24 cellular contexts compared by ENCODE assay signal in genomic region chr7:146700015-146700560, GRCh38.
A peak's percentile ranks its signal among the peaks of the same experiment; 100 is the strongest.
DNase-seq lines count a peak whose midpoint lies in the region; ATAC-seq, FAIRE-seq and TF ChIP-seq lines count a peak whose summit lies in the region.
"Had no signal": no experiment of that assay in that cellular context is flagged by ENCODE, and none has a peak within 500 bp of the region (broad histone marks: within the 10 kb centered on the region; RNA-seq: fewer than 3 reads in every experiment).

No MANE protein-coding gene starts in this region.

- 31% methylated on average over 1 of the region's 1 CpG for WGBS in HepG2 (ENCODE audit: low lambda C conversion rate)
- 50% methylated on average over 1 of the region's 1 CpG for WGBS in right lobe of liver (ENCODE audit: insufficient coverage, low coverage, low lambda C conversion rate, missing lambda C conversion rate)

- H3K4me3 ChIP-seq in HepG2 (replicated peaks in 1 of 3; ENCODE audit: insufficient read depth in 1 of 3, low read depth in 2 of 3, low read length in 3 of 3) = no peak overlapping the region
- no peak overlapping the region for H3K4me3 ChIP-seq in right lobe of liver
- H3K4me3 ChIP-seq in left lung = no peak overlapping the region
- H3K4me3 ChIP-seq: BLaER1 treated with 17β-estradiol and CSF1 and Interleukin-3, amounts not matched to agents 10 nM and 100 nM; PC-9 had no signal

- DNase-seq in HepG2 (ENCODE audit: low spot score) (no peak), right lobe of liver (no peak), NCI-H146 (lab: John Stamatoyannopoulos, UW) (peak; percentile 64), SHP77 treated with DMSO at 0.1 percent for 48 hours (lab: John Stamatoyannopoulos, UW) (peak; percentile 75), left lung (no peak)
- DNase-seq: ACHN; CD4-positive, alpha-beta memory T cell; EL; GF-D8; KG1; NCI-H1105; NCI-H1694; NCI-H2081 treated with DMSO at 0.1 percent for 48 hours; NCI-H2227 treated with DMSO at 0.1 percent for 48 hours; NCI-H510A; PC-9; T-cell had no signal

- H3K27ac ChIP-seq in HepG2 (ENCODE audit: extremely low read length, insufficient read depth, low read length) (no peak overlapping the region), right lobe of liver (no peak overlapping the region), left lung (no peak overlapping the region)
- H3K27ac ChIP-seq: BLaER1 treated with 17β-estradiol and CSF1 and Interleukin-3, amounts not matched to agents 10 nM and 100 nM; PC-9; RWPE1 had no signal

- in situ Hi-C loops in HepG2 (cut with HindIII; ENCODE audit: extremely low pct_ligation_motif_present, low pct_unique_long_range_greater_than_20kb) = no loop called here

- H3K9me3 ChIP-seq in HepG2 (ENCODE audit: low read length) (peaks cover 87% of the 10 kb centered on the region), right lobe of liver (no peaks in the 10 kb centered on the region), left lung (no peaks in the 10 kb centered on the region)
- H3K9me3 ChIP-seq: BLaER1 treated with 17β-estradiol and CSF1 and Interleukin-3, amounts not matched to agents 10 nM and 100 nM had no signal

- H4K20me1 ChIP-seq in HepG2 (ENCODE audit: insufficient read depth, low read length) = no peaks in the 10 kb centered on the region
- H4K20me1 ChIP-seq: BLaER1 treated with 17β-estradiol and CSF1 and Interleukin-3, amounts not matched to agents 10 nM and 100 nM had no signal

- BruUV-seq in HepG2 (replicated peaks; lab: Mats Ljungman, UMichigan) = no TSS peak

- H3K4me2 ChIP-seq in HepG2 (ENCODE audit: low read depth, low read length) = no peak overlapping the region
- H3K4me2 ChIP-seq: BLaER1 treated with 17β-estradiol and CSF1 and Interleukin-3, amounts not matched to agents 10 nM and 100 nM; PC-9 had no signal

- POLR2A ChIA-PET in HepG2 (lab: Yijun Ruan, JAX) = no interaction called here

- TF ChIP-seq RAD21 in HepG2 (CRISPR knock-in tag; IDR thresholded peaks at IDR 0.05) = no peak

- H3K9ac ChIP-seq in HepG2 (ENCODE audit: insufficient read depth, low read depth, low read length) = no peak overlapping the region
- H3K9ac ChIP-seq: BLaER1 treated with 17β-estradiol and CSF1 and Interleukin-3, amounts not matched to agents 10 nM and 100 nM had no signal

- H2AFZ ChIP-seq in HepG2 (ENCODE audit: low read length) = no peak overlapping the region
- H2AFZ ChIP-seq: PC-9 had no signal

- no peaks in the 10 kb centered on the region for H3K36me3 ChIP-seq in HepG2 (replicated peaks in 1 of 2; ENCODE audit: control insufficient read depth in 1 of 2, insufficient read depth in 2 of 2, low read length in 2 of 2)
- no peaks in the 10 kb centered on the region for H3K36me3 ChIP-seq in right lobe of liver
- H3K36me3 ChIP-seq in left lung = no peaks in the 10 kb centered on the region
- H3K36me3 ChIP-seq: BLaER1 treated with 17β-estradiol and CSF1 and Interleukin-3, amounts not matched to agents 10 nM and 100 nM had no signal

- ATAC-seq in HepG2 (no peak), right lobe of liver (no peak), left lung (no peak), HG02759 (IDR thresholded peaks at IDR 0.05; ENCODE audit: unreplicated experiment) (no peak), HG02588 (IDR thresholded peaks at IDR 0.05; ENCODE audit: unreplicated experiment) (no peak)
- ATAC-seq: SK-N-SH treated with all-trans-retinoic acid at 6 μM for 48 hours, T-cell had no signal

- no peak for TF ChIP-seq CTCF in HepG2 (CRISPR knock-in tag; IDR thresholded peaks at IDR 0.05)
- TF ChIP-seq CTCF in right lobe of liver (IDR thresholded peaks at IDR 0.05) = no peak
- no peak for TF ChIP-seq CTCF in left lung (IDR thresholded peaks at IDR 0.05)

- TF ChIP-seq EP300 in HepG2 (IDR thresholded peaks at IDR 0.05; ENCODE audit: low read depth in 2 of 2, low read length in 2 of 2) (no peak), HepG2 (CRISPR knock-in tag; IDR thresholded peaks at IDR 0.05; ENCODE audit: borderline replicate concordance) (no peak)

- no peak for FAIRE-seq in HepG2 (lab: Jason Lieb, UNC)
- FAIRE-seq: GM19239, H54 had no signal

- CTCF ChIA-PET in HepG2 (lab: Yijun Ruan, JAX; ENCODE audit: low intra/inter-chr PET ratio, low total read pairs) = no interaction called here

- intact Hi-C loops in HepG2 (cut with micrococcal nuclease; ENCODE audit: unreplicated experiment) (no loop called here), right lobe of liver (cut with DNase I) (no loop called here), left lung (cut with DNase I) (no loop called here)

- no peaks in the 10 kb centered on the region for H3K79me2 ChIP-seq in HepG2 (ENCODE audit: insufficient read depth, low read length)

- no peaks in the 10 kb centered on the region for H3K4me1 ChIP-seq in HepG2 (ENCODE audit: insufficient read depth, low read length)
- no peaks in the 10 kb centered on the region for H3K4me1 ChIP-seq in right lobe of liver
- no peaks in the 10 kb centered on the region for H3K4me1 ChIP-seq in left lung
- H3K4me1 ChIP-seq: BLaER1 treated with 17β-estradiol and CSF1 and Interleukin-3, amounts not matched to agents 10 nM and 100 nM had no signal

- H3K27me3 ChIP-seq in HepG2 (ENCODE audit: control insufficient read depth in 1 of 2, insufficient read depth in 2 of 2, low read length in 2 of 2) = no peaks in the 10 kb centered on the region
- no peaks in the 10 kb centered on the region for H3K27me3 ChIP-seq in right lobe of liver
- no peaks in the 10 kb centered on the region for H3K27me3 ChIP-seq in left lung
- H3K27me3 ChIP-seq: BLaER1 treated with 17β-estradiol and CSF1 and Interleukin-3, amounts not matched to agents 10 nM and 100 nM had no signal

- TF ChIP-seq POLR2A in HepG2 (IDR thresholded peaks at IDR 0.05; ENCODE audit: insufficient read depth in 1 of 2, low read depth in 2 of 2, low read length in 2 of 2) (no peak), right lobe of liver (IDR thresholded peaks at IDR 0.05) (no peak)

TF ChIP-seq in HepG2, 621 proteins besides CTCF, POLR2A, EP300 and RAD21:
- TF ChIP-seq MAFK (conservative IDR thresholded peaks at IDR 0.05 in 1 of 2, IDR thresholded peaks at IDR 0.05 in 1 of 2; ENCODE audit: low read length in 2 of 2) (peak; percentile 71 to 90), NFE2L2 (IDR thresholded peaks at IDR 0.05; ENCODE audit: low read length) (no peak), MAFF (IDR thresholded peaks at IDR 0.05; ENCODE audit: low read depth, low read length) (peak; percentile 81)
TF ChIP-seq in HepG2: peak in this region for 2.

Comparison
In these comparisons a context has a peak if more than half of its experiments do, and no peak if none do; other contexts are left out.
1. DNase-seq: peak in NCI-H146 (single experiment) and SHP77 treated with DMSO at 0.1 percent for 48 hours (single experiment); none in HepG2 (single experiment), right lobe of liver (0 of 3) and left lung (0 of 2).